19 cellular contexts compared by ENCODE assay signal in genomic region chr22:30744224-30744623, GRCh38. TPM values are rescaled to one million over a fixed set of nuclear protein-coding genes. Genes with fewer than 3 reads are reported as not detected.
DNase-seq lines count a peak whose midpoint lies in the region; ATAC-seq and TF ChIP-seq lines count a peak whose summit lies in the region.
"Had no signal": no experiment of that assay in that cellular context is flagged by ENCODE, and none has a peak within 500 bp of the region (broad histone marks: within the 10 kb centered on the region; RNA-seq: fewer than 3 reads in every experiment).

No MANE protein-coding gene starts in this region.

- H3K9me3 ChIP-seq in Caco-2: no peaks in the 10 kb centered on the region
- H3K9me3 ChIP-seq: BE2C had no signal

- H3K36me3 ChIP-seq in Caco-2 (ENCODE audit: control insufficient read depth, insufficient read depth, low read length): no peaks in the 10 kb centered on the region
- H3K36me3 ChIP-seq: BE2C had no signal

- no peaks in the 10 kb centered on the region for H3K27me3 Mint-ChIP-seq in activated CD4-positive, alpha-beta T cell treated with anti-CD3 and anti-CD28 coated beads, Interleukin-2, amount 10 ng/mL, durations not matched to agents 24 days and 14 days
- peaks cover 0 to 15% of the 10 kb centered on the region in 2 donors for H3K27me3 Mint-ChIP-seq in natural killer cell treated with Interleukin-12 subunit alpha and Interleukin-12 subunit beta and Interleukin-15 and Interleukin-18, amount 100 ng/mL, for 72 hours
- H3K27me3 Mint-ChIP-seq in natural killer cell (ENCODE audit: low read depth in 2 of 2) (peaks cover 5 to 16% of the 10 kb centered on the region in 2 donors), Caco-2 (ENCODE audit: insufficient read depth, unreplicated experiment) (peaks cover 4% of the 10 kb centered on the region)
- no peaks in the 10 kb centered on the region for H3K27me3 Mint-ChIP-seq in activated T-helper 1 cell treated with anti-CD3 and anti-CD28 coated beads, Interleukin-12 subunit alpha, Interleukin-12 subunit beta, Interleukin-2, Interleukin-4 antibody, amounts not matched to agents 30 ng/mL and 10 ng/mL and 1 ng/mL, durations not matched to agents 14 hours and 24 hours and 36 hours (ENCODE audit: insufficient read depth)

- H3K9me3 Mint-ChIP-seq in activated CD4-positive, alpha-beta T cell treated with anti-CD3 and anti-CD28 coated beads, Interleukin-2, amount 10 ng/mL, durations not matched to agents 24 days and 14 days: no peaks in the 10 kb centered on the region
- no peaks in the 10 kb centered on the region for H3K9me3 Mint-ChIP-seq in natural killer cell treated with Interleukin-12 subunit alpha and Interleukin-12 subunit beta and Interleukin-15 and Interleukin-18, amount 100 ng/mL, for 72 hours
- H3K9me3 Mint-ChIP-seq in natural killer cell (no peaks in the 10 kb centered on the region), Caco-2 (ENCODE audit: unreplicated experiment) (no peaks in the 10 kb centered on the region)
- no peaks in the 10 kb centered on the region for H3K9me3 Mint-ChIP-seq in activated T-helper 1 cell treated with anti-CD3 and anti-CD28 coated beads, Interleukin-12 subunit alpha, Interleukin-12 subunit beta, Interleukin-2, Interleukin-4 antibody, amounts not matched to agents 30 ng/mL and 10 ng/mL and 1 ng/mL, durations not matched to agents 14 hours and 24 hours and 36 hours
- no peaks in the 10 kb centered on the region for H3K9me3 Mint-ChIP-seq in stimulated activated effector memory CD8-positive, alpha-beta T cell treated with anti-CD3 and anti-CD28 coated beads, Interleukin-12 subunit alpha, Interleukin-12 subunit beta, amount 100 ng/mL, for 72 hours
- H3K9me3 Mint-ChIP-seq: CD8-positive, alpha-beta memory T cell; IgD-negative memory B cell had no signal

- H3K4me1 Mint-ChIP-seq in activated CD4-positive, alpha-beta T cell treated with anti-CD3 and anti-CD28 coated beads, Interleukin-2, amount 10 ng/mL, durations not matched to agents 24 days and 14 days: peaks cover 58% of the 10 kb centered on the region
- H3K4me1 Mint-ChIP-seq in natural killer cell treated with Interleukin-12 subunit alpha and Interleukin-12 subunit beta and Interleukin-15 and Interleukin-18, amount 100 ng/mL, for 72 hours (ENCODE audit: low read depth in 2 of 2): peaks cover 24 to 54% of the 10 kb centered on the region in 2 donors
- H3K4me1 Mint-ChIP-seq in natural killer cell: peaks cover 0 to 4% of the 10 kb centered on the region in 2 donors
- peaks cover 74% of the 10 kb centered on the region for H3K4me1 Mint-ChIP-seq in activated T-helper 1 cell treated with anti-CD3 and anti-CD28 coated beads, Interleukin-12 subunit alpha, Interleukin-12 subunit beta, Interleukin-2, Interleukin-4 antibody, amounts not matched to agents 30 ng/mL and 10 ng/mL and 1 ng/mL, durations not matched to agents 14 hours and 24 hours and 36 hours (ENCODE audit: low read depth)
- H3K4me1 Mint-ChIP-seq in stimulated activated effector memory CD8-positive, alpha-beta T cell treated with anti-CD3 and anti-CD28 coated beads, Interleukin-12 subunit alpha, Interleukin-12 subunit beta, amount 100 ng/mL, for 72 hours: peaks cover 76% of the 10 kb centered on the region
- H3K4me1 Mint-ChIP-seq in Caco-2 (ENCODE audit: low read depth, unreplicated experiment): peaks cover 6% of the 10 kb centered on the region

- ATAC-seq in natural killer cell treated with Interleukin-12 subunit alpha and Interleukin-12 subunit beta and Interleukin-15 and Interleukin-18, amount 100 ng/mL, for 72 hours: no peak
- ATAC-seq in natural killer cell: no peak
- ATAC-seq in stimulated activated effector memory CD8-positive, alpha-beta T cell treated with anti-CD3 and anti-CD28 coated beads, Interleukin-12 subunit alpha, Interleukin-12 subunit beta, amount 100 ng/mL, for 72 hours: no peak

- no peaks in the 10 kb centered on the region for H3K4me1 ChIP-seq in Caco-2
- H3K4me1 ChIP-seq: BE2C had no signal

- H3K36me3 Mint-ChIP-seq in activated CD4-positive, alpha-beta T cell treated with anti-CD3 and anti-CD28 coated beads, Interleukin-2, amount 10 ng/mL, durations not matched to agents 24 days and 14 days (ENCODE audit: low read depth): no peaks in the 10 kb centered on the region
- no peaks in the 10 kb centered on the region for H3K36me3 Mint-ChIP-seq in natural killer cell treated with Interleukin-12 subunit alpha and Interleukin-12 subunit beta and Interleukin-15 and Interleukin-18, amount 100 ng/mL, for 72 hours
- no peaks in the 10 kb centered on the region for H3K36me3 Mint-ChIP-seq in natural killer cell
- H3K36me3 Mint-ChIP-seq in activated T-helper 1 cell treated with anti-CD3 and anti-CD28 coated beads, Interleukin-12 subunit alpha, Interleukin-12 subunit beta, Interleukin-2, Interleukin-4 antibody, amounts not matched to agents 30 ng/mL and 10 ng/mL and 1 ng/mL, durations not matched to agents 14 hours and 24 hours and 36 hours (ENCODE audit: low read depth): no peaks in the 10 kb centered on the region
- no peaks in the 10 kb centered on the region for H3K36me3 Mint-ChIP-seq in stimulated activated effector memory CD8-positive, alpha-beta T cell treated with anti-CD3 and anti-CD28 coated beads, Interleukin-12 subunit alpha, Interleukin-12 subunit beta, amount 100 ng/mL, for 72 hours
- no peaks in the 10 kb centered on the region for H3K36me3 Mint-ChIP-seq in Caco-2 (ENCODE audit: insufficient read depth, unreplicated experiment)

- H3K27me3 ChIP-seq in Caco-2 (replicated peaks; ENCODE audit: control insufficient read depth, insufficient read depth, low read length): no peaks in the 10 kb centered on the region
- H3K27me3 ChIP-seq: BE2C had no signal

- DNase-seq in activated CD4-positive, alpha-beta T cell treated with anti-CD3 and anti-CD28 coated beads, Interleukin-2, amount 10 ng/mL, durations not matched to agents 24 days and 14 days: no peak
- no peak for DNase-seq in activated CD4-positive, alpha-beta T cell treated with anti-CD3 and anti-CD28 coated beads, Interleukin-2, amount 50 U/mL, for 1 hour
- DNase-seq in natural killer cell treated with Interleukin-12 subunit alpha and Interleukin-12 subunit beta and Interleukin-15 and Interleukin-18, amount 100 ng/mL, for 72 hours (ENCODE audit: low spot score): no peak
- DNase-seq in natural killer cell (no peak), NCI-H187 treated with DMSO at 0.1 percent for 48 hours (lab: John Stamatoyannopoulos, UW) (no peak), Caco-2 (no peak)
- no peak for DNase-seq in activated T-helper 1 cell treated with anti-CD3 and anti-CD28 coated beads, Interleukin-12 subunit alpha, Interleukin-12 subunit beta, Interleukin-2, Interleukin-4 antibody, amounts not matched to agents 30 ng/mL and 10 ng/mL and 1 ng/mL, durations not matched to agents 14 hours and 24 hours and 36 hours (ENCODE audit: low spot score)
- DNase-seq in stimulated activated effector memory CD8-positive, alpha-beta T cell treated with anti-CD3 and anti-CD28 coated beads, Interleukin-12 subunit alpha, Interleukin-12 subunit beta, amount 100 ng/mL, for 72 hours (ENCODE audit: low spot score in 2 of 2): peak in 1 of 2 donors; percentile 51
- DNase-seq: 8988T; BE2C; CD8-positive, alpha-beta memory T cell; DND-41; GOT3; NCI-H1417 treated with DMSO at 0.1 percent for 48 hours; NCI-H2029; NCI-H2171; NCI-H748 treated with DMSO at 0.1 percent for 48 hours; PC-9 had no signal

- POLR2A ChIA-PET in Caco-2 (lab: Charles Lee): no interaction called here

- BruUV-seq in Caco-2 (replicated peaks; lab: Mats Ljungman, UMichigan): no TSS peak

- intact Hi-C loops in activated CD4-positive, alpha-beta T cell treated with anti-CD3 and anti-CD28 coated beads, Interleukin-2, amount 10 ng/mL, durations not matched to agents 24 days and 14 days (cut with micrococcal nuclease): loop anchor here (5.0 kb wide), 1 partner anchor 152 kb away; the partner anchor contains the start of gene PES1
- intact Hi-C loops in natural killer cell (cut with micrococcal nuclease): no loop called here
- intact Hi-C loops in activated T-helper 1 cell treated with anti-CD3 and anti-CD28 coated beads, Interleukin-12 subunit alpha, Interleukin-12 subunit beta, Interleukin-2, Interleukin-4 antibody, amounts not matched to agents 30 ng/mL and 10 ng/mL and 1 ng/mL, durations not matched to agents 14 hours and 24 hours and 36 hours (cut with micrococcal nuclease): loop anchor here (5.0 to 10.0 kb wide), 4 partner anchors 152 to 579 kb away; partner anchors contain the start of genes PES1 and PIK3IP1
- intact Hi-C loops in Caco-2 (cut with micrococcal nuclease; ENCODE audit: unreplicated experiment): no loop called here

- no peak overlapping the region for H3K4me3 Mint-ChIP-seq in activated CD4-positive, alpha-beta T cell treated with anti-CD3 and anti-CD28 coated beads, Interleukin-2, amount 10 ng/mL, durations not matched to agents 24 days and 14 days
- H3K4me3 Mint-ChIP-seq in natural killer cell treated with Interleukin-12 subunit alpha and Interleukin-12 subunit beta and Interleukin-15 and Interleukin-18, amount 100 ng/mL, for 72 hours: peak overlapping the region; percentile 64
- H3K4me3 Mint-ChIP-seq in natural killer cell (no peak overlapping the region), Caco-2 (ENCODE audit: unreplicated experiment) (no peak overlapping the region)
- peak overlapping the region; percentile 30 for H3K4me3 Mint-ChIP-seq in activated T-helper 1 cell treated with anti-CD3 and anti-CD28 coated beads, Interleukin-12 subunit alpha, Interleukin-12 subunit beta, Interleukin-2, Interleukin-4 antibody, amounts not matched to agents 30 ng/mL and 10 ng/mL and 1 ng/mL, durations not matched to agents 14 hours and 24 hours and 36 hours
- H3K4me3 Mint-ChIP-seq in stimulated activated effector memory CD8-positive, alpha-beta T cell treated with anti-CD3 and anti-CD28 coated beads, Interleukin-12 subunit alpha, Interleukin-12 subunit beta, amount 100 ng/mL, for 72 hours: peak overlapping the region; percentile 62

- peak overlapping the region; percentile 81 for H3K27ac Mint-ChIP-seq in activated CD4-positive, alpha-beta T cell treated with anti-CD3 and anti-CD28 coated beads, Interleukin-2, amount 10 ng/mL, durations not matched to agents 24 days and 14 days
- H3K27ac Mint-ChIP-seq in natural killer cell treated with Interleukin-12 subunit alpha and Interleukin-12 subunit beta and Interleukin-15 and Interleukin-18, amount 100 ng/mL, for 72 hours: peak overlapping the region; percentile 84 to 92
- H3K27ac Mint-ChIP-seq in natural killer cell (no peak overlapping the region), Caco-2 (ENCODE audit: unreplicated experiment) (no peak overlapping the region)
- peak overlapping the region; percentile 79 for H3K27ac Mint-ChIP-seq in activated T-helper 1 cell treated with anti-CD3 and anti-CD28 coated beads, Interleukin-12 subunit alpha, Interleukin-12 subunit beta, Interleukin-2, Interleukin-4 antibody, amounts not matched to agents 30 ng/mL and 10 ng/mL and 1 ng/mL, durations not matched to agents 14 hours and 24 hours and 36 hours
- peak overlapping the region; percentile 88 for H3K27ac Mint-ChIP-seq in stimulated activated effector memory CD8-positive, alpha-beta T cell treated with anti-CD3 and anti-CD28 coated beads, Interleukin-12 subunit alpha, Interleukin-12 subunit beta, amount 100 ng/mL, for 72 hours
- H3K27ac Mint-ChIP-seq: IgD-negative memory B cell had no signal

- TF ChIP-seq CTCF in natural killer cell (IDR thresholded peaks at IDR 0.05) (no peak), Caco-2 (IDR thresholded peaks at IDR 0.05; ENCODE audit: insufficient read depth in 1 of 2, low read depth in 1 of 2, low read length in 1 of 2, severe bottlenecking in 1 of 2, unreplicated experiment in 1 of 2) (no peak)

- CTCF ChIA-PET in Caco-2 (lab: Charles Lee): interaction anchor here (1.2 kb wide), 1 partner anchor 109 kb away, joined by 3 read pairs; no protein-coding TSS in a partner anchor

- H3K4me3 ChIP-seq in Caco-2 (ENCODE audit: low read depth, low read length): no peak overlapping the region
- H3K4me3 ChIP-seq: PC-9 had no signal

RNA-seq across cellular contexts. Expression of gene OSBP2, which starts 49.5 kb away (rescaled TPM):
- 2.1 and 2.6 TPM in 2 replicates for total RNA-seq in activated CD4-positive, alpha-beta T cell treated with anti-CD3 and anti-CD28 coated beads, Interleukin-2, amount 10 ng/mL, durations not matched to agents 24 days and 14 days
- total RNA-seq in natural killer cell treated with Interleukin-12 subunit alpha and Interleukin-12 subunit beta and Interleukin-15 and Interleukin-18, amount 100 ng/mL, for 72 hours: 1 to 10 TPM in 1 of 2 donors, under 1 TPM in 1; 0.14 to 1.7 TPM
- total RNA-seq in natural killer cell: 1 to 10 TPM in 1 of 3 donors, under 1 TPM in 2; 0.65 to 1.2 (median 0.79) TPM
- 1.6 and 1.9 TPM in 2 replicates for total RNA-seq in activated T-helper 1 cell treated with anti-CD3 and anti-CD28 coated beads, Interleukin-12 subunit alpha, Interleukin-12 subunit beta, Interleukin-2, Interleukin-4 antibody, amounts not matched to agents 30 ng/mL and 10 ng/mL and 1 ng/mL, durations not matched to agents 14 hours and 24 hours and 36 hours
- total RNA-seq in Caco-2 (2022): 4.2 and 6.2 TPM in 2 replicates

Comparison
In these comparisons a context has a peak if more than half of its experiments do, and no peak if none do; other contexts are left out.
1. H3K27ac Mint-ChIP-seq: peak in activated CD4-positive, alpha-beta T cell treated with anti-CD3 and anti-CD28 coated beads, Interleukin-2, amount 10 ng/mL, durations not matched to agents 24 days and 14 days (single experiment), natural killer cell treated with Interleukin-12 subunit alpha and Interleukin-12 subunit beta and Interleukin-15 and Interleukin-18, amount 100 ng/mL, for 72 hours (2 of 2), activated T-helper 1 cell treated with anti-CD3 and anti-CD28 coated beads, Interleukin-12 subunit alpha, Interleukin-12 subunit beta, Interleukin-2, Interleukin-4 antibody, amounts not matched to agents 30 ng/mL and 10 ng/mL and 1 ng/mL, durations not matched to agents 14 hours and 24 hours and 36 hours (single experiment) and stimulated activated effector memory CD8-positive, alpha-beta T cell treated with anti-CD3 and anti-CD28 coated beads, Interleukin-12 subunit alpha, Interleukin-12 subunit beta, amount 100 ng/mL, for 72 hours (single experiment); none in natural killer cell (0 of 2) and Caco-2 (single experiment).
2. H3K4me3 Mint-ChIP-seq: peak in natural killer cell treated with Interleukin-12 subunit alpha and Interleukin-12 subunit beta and Interleukin-15 and Interleukin-18, amount 100 ng/mL, for 72 hours (single experiment), activated T-helper 1 cell treated with anti-CD3 and anti-CD28 coated beads, Interleukin-12 subunit alpha, Interleukin-12 subunit beta, Interleukin-2, Interleukin-4 antibody, amounts not matched to agents 30 ng/mL and 10 ng/mL and 1 ng/mL, durations not matched to agents 14 hours and 24 hours and 36 hours (single experiment) and stimulated activated effector memory CD8-positive, alpha-beta T cell treated with anti-CD3 and anti-CD28 coated beads, Interleukin-12 subunit alpha, Interleukin-12 subunit beta, amount 100 ng/mL, for 72 hours (single experiment); none in activated CD4-positive, alpha-beta T cell treated with anti-CD3 and anti-CD28 coated beads, Interleukin-2, amount 10 ng/mL, durations not matched to agents 24 days and 14 days (single experiment), natural killer cell (single experiment) and Caco-2 (single experiment).
3. intact Hi-C loops: an anchor here in activated CD4-positive, alpha-beta T cell treated with anti-CD3 and anti-CD28 coated beads, Interleukin-2, amount 10 ng/mL, durations not matched to agents 24 days and 14 days (5.0 kb wide) and activated T-helper 1 cell treated with anti-CD3 and anti-CD28 coated beads, Interleukin-12 subunit alpha, Interleukin-12 subunit beta, Interleukin-2, Interleukin-4 antibody, amounts not matched to agents 30 ng/mL and 10 ng/mL and 1 ng/mL, durations not matched to agents 14 hours and 24 hours and 36 hours (5.0 to 10.0 kb wide); none called in natural killer cell and Caco-2.